ENCODE assay signal across 18 cellular contexts in the genomic region with DNA sequence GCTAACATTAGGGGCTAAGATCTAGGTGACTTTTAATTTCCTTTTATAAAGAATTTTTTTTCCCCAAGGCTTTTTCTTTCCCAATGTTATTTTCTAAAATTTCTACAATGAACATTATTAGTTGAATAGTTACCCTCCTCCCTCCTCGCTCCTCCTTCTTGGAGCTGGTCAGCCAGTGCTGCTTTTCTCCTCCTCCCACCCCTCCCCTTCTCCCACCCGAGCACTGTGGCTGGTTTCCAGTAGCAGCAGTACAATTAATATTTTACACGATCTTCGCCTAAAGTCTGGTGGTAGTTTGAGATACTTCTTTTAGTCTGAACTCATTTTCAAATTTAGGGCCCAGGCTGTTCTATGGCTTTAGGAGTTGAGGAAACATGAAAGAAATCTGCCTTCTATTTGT. TPM values are rescaled to one million over a fixed set of nuclear protein-coding genes. Genes with fewer than 3 reads are reported as not detected.
DNase-seq lines count a peak whose midpoint lies in the region; ATAC-seq, FAIRE-seq and TF ChIP-seq lines count a peak whose summit lies in the region.
"Had no signal": no experiment of that assay in that cellular context is flagged by ENCODE, and none has a peak within 500 bp of the region (broad histone marks: within the 10 kb centered on the region; RNA-seq: fewer than 3 reads in every experiment).

No MANE protein-coding gene starts in this region.

- no peaks in the 10 kb centered on the region for H3K27me3 Mint-ChIP-seq in WTC11 (ENCODE audit: low read depth)

- intact Hi-C loops in left cardiac atrium (cut with DNase I) (no loop called here), aorta (cut with DNase I) (no loop called here)

- POLR2A ChIA-PET in WTC11 (lab: Charles Lee) = no interaction called here

- no peak overlapping the region for H3K4me3 Mint-ChIP-seq in WTC11

- WGBS in mesodermal cell (ENCODE audit: insufficient coverage in 2 of 2), 2 experiments = no CpG with 5 or more reads among the region's 4 CpGs
- 13 to 18% methylated on average over 4 of the region's 4 CpGs for WGBS in aorta, 2 donors

- H3K36me3 ChIP-seq in mesodermal cell (ENCODE audit: control insufficient read depth, insufficient read depth, low read length) = no peaks in the 10 kb centered on the region
- H3K36me3 ChIP-seq in aorta (ENCODE audit: control insufficient read depth in 1 of 2, insufficient read depth in 2 of 2, low read length in 1 of 2) = no peaks in the 10 kb centered on the region
- no peaks in the 10 kb centered on the region for H3K36me3 ChIP-seq in H7 (replicated peaks; ENCODE audit: control insufficient read depth, insufficient read depth, low read length)
- H3K36me3 ChIP-seq: BLaER1 treated with 17β-estradiol and CSF1 and Interleukin-3, amounts not matched to agents 10 nM and 100 nM had no signal

- peak overlapping the region; percentile 73 for H3K27ac ChIP-seq in mesodermal cell (ENCODE audit: low read depth, low read length, severe bottlenecking)
- H3K27ac ChIP-seq in aorta (ENCODE audit: low read depth in 1 of 2, low read length in 2 of 2) = no peak overlapping the region
- H3K27ac ChIP-seq: BLaER1 treated with 17β-estradiol and CSF1 and Interleukin-3, amounts not matched to agents 10 nM and 100 nM; RWPE1 had no signal

- no peaks in the 10 kb centered on the region for H3K9me3 ChIP-seq in mesodermal cell (ENCODE audit: control insufficient read depth, low read length)
- no peaks in the 10 kb centered on the region for H3K9me3 ChIP-seq in aorta (ENCODE audit: control insufficient read depth, low read length)
- H3K9me3 ChIP-seq: BLaER1 treated with 17β-estradiol and CSF1 and Interleukin-3, amounts not matched to agents 10 nM and 100 nM had no signal

- CTCF ChIA-PET in WTC11 (lab: Charles Lee) = interaction anchor here (0.7 to 2.5 kb wide), 4 partner anchors 14 to 414 kb away, joined by 3 to 7 read pairs (median 4); no protein-coding TSS in a partner anchor

- peaks cover 43% of the 10 kb centered on the region for H3K4me1 Mint-ChIP-seq in WTC11

- no peak overlapping the region for H3K27ac Mint-ChIP-seq in WTC11

- H3K27me3 ChIP-seq in aorta (ENCODE audit: control insufficient read depth in 1 of 2, insufficient read depth in 2 of 2, low read length in 1 of 2) (no peaks in the 10 kb centered on the region), H7 (ENCODE audit: control insufficient read depth, insufficient read depth, low read length) (no peaks in the 10 kb centered on the region)
- H3K27me3 ChIP-seq: BLaER1 treated with 17β-estradiol and CSF1 and Interleukin-3, amounts not matched to agents 10 nM and 100 nM had no signal

- H3K4me1 ChIP-seq in mesodermal cell (ENCODE audit: control insufficient read depth, insufficient read depth, low read length, poor library complexity, severe bottlenecking) (peaks cover 37% of the 10 kb centered on the region), aorta (ENCODE audit: control insufficient read depth in 1 of 2, insufficient read depth in 2 of 2, low read length in 2 of 2) (peaks cover 0 to 4% of the 10 kb centered on the region in 2 donors)

- ATAC-seq in left cardiac atrium = peak; percentile 87 to 88
- peak; percentile 84 for ATAC-seq in aorta (ENCODE audit: low FRiP score)
- ATAC-seq in WTC11 = no peak
- ATAC-seq: GM12878, HCT116 had no signal

- H3K4me3 ChIP-seq in mesodermal cell (ENCODE audit: extremely low read depth, insufficient read depth, low read length, poor library complexity, severe bottlenecking) (no peak overlapping the region), aorta (ENCODE audit: low read length in 2 of 2) (no peak overlapping the region), H7 (ENCODE audit: insufficient read depth, low read depth, low read length) (no peak overlapping the region)
- H3K4me3 ChIP-seq: BLaER1 treated with 17β-estradiol and CSF1 and Interleukin-3, amounts not matched to agents 10 nM and 100 nM; GM12878 had no signal

- H3K9me3 Mint-ChIP-seq in WTC11 = no peaks in the 10 kb centered on the region

- FAIRE-seq in endometrium (lab: Jason Lieb, UNC) = peak; percentile 66
- FAIRE-seq: GM12878, GM18507 had no signal

- TF ChIP-seq CTCF in WTC11 (IDR thresholded peaks at IDR 0.05) = no peak

- DNase-seq in left cardiac atrium = no peak
- DNase-seq in aorta = no peak
- no peak for DNase-seq in D341Med (ENCODE audit: low spot score)
- no peak for DNase-seq in H7
- DNase-seq in WTC11 (ENCODE audit: low spot score) = no peak
- DNase-seq: COR-L47, DMS79, KBM-7, NCI-H146, NCI-H2227 treated with DMSO at 0.1 percent for 48 hours, NCI-H526 treated with DMSO at 0.1 percent for 48 hours had no signal

- no peaks in the 10 kb centered on the region for H3K36me3 Mint-ChIP-seq in WTC11

TF ChIP-seq in WTC11, 78 proteins besides CTCF, POLR2A, EP300 and RAD21 (continues in another document):
- TF ChIP-seq FOXP1 (CRISPR knock-in tag; IDR thresholded peaks at IDR 0.05; ENCODE audit: borderline replicate concordance) (no peak), ZNF416 (CRISPR knock-in tag; IDR thresholded peaks at IDR 0.05) (no peak), PRRX2 (CRISPR knock-in tag; IDR thresholded peaks at IDR 0.05) (no peak), EMX1 (CRISPR knock-in tag; IDR thresholded peaks at IDR 0.05) (no peak), NFE2L1 (CRISPR knock-in tag; IDR thresholded peaks at IDR 0.05) (no peak)
- TF ChIP-seq, protein P1, sequence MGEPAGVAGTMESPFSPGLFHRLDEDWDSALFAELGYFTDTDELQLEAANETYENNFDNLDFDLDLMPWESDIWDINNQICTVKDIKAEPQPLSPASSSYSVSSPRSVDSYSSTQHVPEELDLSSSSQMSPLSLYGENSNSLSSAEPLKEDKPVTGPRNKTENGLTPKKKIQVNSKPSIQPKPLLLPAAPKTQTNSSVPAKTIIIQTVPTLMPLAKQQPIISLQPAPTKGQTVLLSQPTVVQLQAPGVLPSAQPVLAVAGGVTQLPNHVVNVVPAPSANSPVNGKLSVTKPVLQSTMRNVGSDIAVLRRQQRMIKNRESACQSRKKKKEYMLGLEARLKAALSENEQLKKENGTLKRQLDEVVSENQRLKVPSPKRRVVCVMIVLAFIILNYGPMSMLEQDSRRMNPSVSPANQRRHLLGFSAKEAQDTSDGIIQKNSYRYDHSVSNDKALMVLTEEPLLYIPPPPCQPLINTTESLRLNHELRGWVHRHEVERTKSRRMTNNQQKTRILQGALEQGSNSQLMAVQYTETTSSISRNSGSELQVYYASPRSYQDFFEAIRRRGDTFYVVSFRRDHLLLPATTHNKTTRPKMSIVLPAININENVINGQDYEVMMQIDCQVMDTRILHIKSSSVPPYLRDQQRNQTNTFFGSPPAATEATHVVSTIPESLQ (CRISPR knock-in tag; IDR thresholded peaks at IDR 0.05) = no peak
- TF ChIP-seq, protein P2, sequence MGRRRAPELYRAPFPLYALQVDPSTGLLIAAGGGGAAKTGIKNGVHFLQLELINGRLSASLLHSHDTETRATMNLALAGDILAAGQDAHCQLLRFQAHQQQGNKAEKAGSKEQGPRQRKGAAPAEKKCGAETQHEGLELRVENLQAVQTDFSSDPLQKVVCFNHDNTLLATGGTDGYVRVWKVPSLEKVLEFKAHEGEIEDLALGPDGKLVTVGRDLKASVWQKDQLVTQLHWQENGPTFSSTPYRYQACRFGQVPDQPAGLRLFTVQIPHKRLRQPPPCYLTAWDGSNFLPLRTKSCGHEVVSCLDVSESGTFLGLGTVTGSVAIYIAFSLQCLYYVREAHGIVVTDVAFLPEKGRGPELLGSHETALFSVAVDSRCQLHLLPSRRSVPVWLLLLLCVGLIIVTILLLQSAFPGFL (CRISPR knock-in tag; IDR thresholded peaks at IDR 0.05; ENCODE audit: borderline replicate concordance) = no peak
- TF ChIP-seq, protein P3, sequence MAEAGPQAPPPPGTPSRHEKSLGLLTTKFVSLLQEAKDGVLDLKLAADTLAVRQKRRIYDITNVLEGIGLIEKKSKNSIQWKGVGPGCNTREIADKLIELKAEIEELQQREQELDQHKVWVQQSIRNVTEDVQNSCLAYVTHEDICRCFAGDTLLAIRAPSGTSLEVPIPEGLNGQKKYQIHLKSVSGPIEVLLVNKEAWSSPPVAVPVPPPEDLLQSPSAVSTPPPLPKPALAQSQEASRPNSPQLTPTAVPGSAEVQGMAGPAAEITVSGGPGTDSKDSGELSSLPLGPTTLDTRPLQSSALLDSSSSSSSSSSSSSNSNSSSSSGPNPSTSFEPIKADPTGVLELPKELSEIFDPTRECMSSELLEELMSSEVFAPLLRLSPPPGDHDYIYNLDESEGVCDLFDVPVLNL (CRISPR knock-in tag; IDR thresholded peaks at IDR 0.05; ENCODE audit: borderline replicate concordance, low read depth) = no peak
- TF ChIP-seq, protein P4, sequence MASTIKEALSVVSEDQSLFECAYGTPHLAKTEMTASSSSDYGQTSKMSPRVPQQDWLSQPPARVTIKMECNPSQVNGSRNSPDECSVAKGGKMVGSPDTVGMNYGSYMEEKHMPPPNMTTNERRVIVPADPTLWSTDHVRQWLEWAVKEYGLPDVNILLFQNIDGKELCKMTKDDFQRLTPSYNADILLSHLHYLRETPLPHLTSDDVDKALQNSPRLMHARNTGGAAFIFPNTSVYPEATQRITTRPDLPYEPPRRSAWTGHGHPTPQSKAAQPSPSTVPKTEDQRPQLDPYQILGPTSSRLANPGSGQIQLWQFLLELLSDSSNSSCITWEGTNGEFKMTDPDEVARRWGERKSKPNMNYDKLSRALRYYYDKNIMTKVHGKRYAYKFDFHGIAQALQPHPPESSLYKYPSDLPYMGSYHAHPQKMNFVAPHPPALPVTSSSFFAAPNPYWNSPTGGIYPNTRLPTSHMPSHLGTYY (CRISPR knock-in tag; IDR thresholded peaks at IDR 0.05) = no peak
- TF ChIP-seq, protein P5, sequence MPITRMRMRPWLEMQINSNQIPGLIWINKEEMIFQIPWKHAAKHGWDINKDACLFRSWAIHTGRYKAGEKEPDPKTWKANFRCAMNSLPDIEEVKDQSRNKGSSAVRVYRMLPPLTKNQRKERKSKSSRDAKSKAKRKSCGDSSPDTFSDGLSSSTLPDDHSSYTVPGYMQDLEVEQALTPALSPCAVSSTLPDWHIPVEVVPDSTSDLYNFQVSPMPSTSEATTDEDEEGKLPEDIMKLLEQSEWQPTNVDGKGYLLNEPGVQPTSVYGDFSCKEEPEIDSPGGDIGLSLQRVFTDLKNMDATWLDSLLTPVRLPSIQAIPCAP (CRISPR knock-in tag; IDR thresholded peaks at IDR 0.05) = no peak
- TF ChIP-seq, protein P6, sequence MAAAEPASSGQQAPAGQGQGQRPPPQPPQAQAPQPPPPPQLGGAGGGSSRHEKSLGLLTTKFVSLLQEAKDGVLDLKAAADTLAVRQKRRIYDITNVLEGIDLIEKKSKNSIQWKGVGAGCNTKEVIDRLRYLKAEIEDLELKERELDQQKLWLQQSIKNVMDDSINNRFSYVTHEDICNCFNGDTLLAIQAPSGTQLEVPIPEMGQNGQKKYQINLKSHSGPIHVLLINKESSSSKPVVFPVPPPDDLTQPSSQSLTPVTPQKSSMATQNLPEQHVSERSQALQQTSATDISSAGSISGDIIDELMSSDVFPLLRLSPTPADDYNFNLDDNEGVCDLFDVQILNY (CRISPR knock-in tag; IDR thresholded peaks at IDR 0.05) = no peak

RNA-seq across cellular contexts. Expression of a gene that starts 41.6 kb away (rescaled TPM):
- total RNA-seq in left cardiac atrium = 10 to 100 TPM; 13.5 to 18.9 TPM
- 12.7 TPM for polyA plus RNA-seq in mesodermal cell (2013, experiment 1 of 2)
- polyA plus RNA-seq in mesodermal cell (2013, experiment 2 of 2) = 13.3 TPM
- total RNA-seq in aorta = 10 to 100 TPM in 1 of 2 donors, 1 to 10 TPM in 1; 9.8 to 13.5 TPM
- polyA plus RNA-seq in aorta = 10 to 100 TPM in 1 of 2 donors, 1 to 10 TPM in 1; 3.5 to 18.8 TPM
- total RNA-seq in H7 (2014; rRNA removed; shearing (Covaris generic)) = 7.4 and 8.1 TPM in 2 replicates
- 13.7 to 16.9 TPM (median 16.1 TPM) in 3 replicates for total RNA-seq in WTC11 (2021)
